In the genomic region with DNA sequence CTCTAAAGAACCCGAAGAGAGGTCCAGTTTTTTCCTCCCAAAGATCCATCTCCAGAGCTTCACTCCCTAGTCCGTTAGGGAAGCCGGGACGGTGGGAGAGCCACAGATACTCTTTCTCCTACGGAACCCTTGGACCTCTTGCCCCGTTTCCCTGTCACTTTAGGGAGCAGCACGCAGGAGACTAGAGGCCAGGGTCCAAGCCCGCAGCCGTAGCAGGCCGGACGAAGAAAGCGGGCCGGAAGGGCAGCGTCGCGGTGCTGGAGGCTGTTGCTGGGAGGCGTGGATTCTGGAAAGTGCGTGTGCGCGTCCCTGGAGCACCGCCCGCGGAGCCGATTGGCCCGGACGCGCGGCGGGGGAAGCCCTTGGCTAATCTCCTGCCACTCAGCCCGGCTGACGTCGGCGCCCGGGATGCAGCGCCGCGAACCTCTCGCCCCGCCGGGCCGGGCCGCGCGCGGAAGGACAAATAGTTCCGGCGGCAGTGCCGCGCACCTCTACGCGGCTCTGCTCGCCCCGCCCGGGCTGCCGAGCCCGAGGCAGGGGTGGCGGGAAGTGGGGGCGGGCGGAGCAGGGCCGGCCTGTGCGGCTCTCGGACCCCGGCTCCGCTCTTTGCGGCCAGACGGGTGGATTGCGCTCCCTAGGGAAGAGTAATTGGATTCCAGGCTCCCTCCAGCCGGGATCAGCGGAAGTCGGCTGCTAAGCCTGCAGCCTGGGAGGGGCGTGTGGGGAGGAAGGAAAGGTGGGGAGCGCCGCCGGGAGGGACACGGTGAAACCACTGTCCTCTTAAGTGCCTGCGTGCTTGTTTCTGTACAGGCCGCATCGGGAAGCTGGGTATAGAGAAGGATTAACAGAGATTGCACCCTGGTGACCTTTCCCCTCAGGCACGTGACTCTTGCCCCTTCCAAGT, we compare ENCODE assay signal across 1 cellular context.
TF ChIP-seq lines count a peak whose summit lies in the region.

No MANE protein-coding gene starts in this region.

TF ChIP-seq in H1, 55 proteins besides CTCF, POLR2A, EP300 and RAD21 (continued from another document):
- TF ChIP-seq CTBP2 (IDR thresholded peaks at IDR 0.05; ENCODE audit: borderline replicate concordance, insufficient read depth, insufficient read length, low read length), result no peak
- TF ChIP-seq SAP30 (IDR thresholded peaks at IDR 0.05; ENCODE audit: insufficient read depth, insufficient replicate concordance, low read length), result no peak
TF ChIP-seq in H1: peak in this region for 24.
